ENCODE assay signal across 7 cellular contexts in the genomic region with DNA sequence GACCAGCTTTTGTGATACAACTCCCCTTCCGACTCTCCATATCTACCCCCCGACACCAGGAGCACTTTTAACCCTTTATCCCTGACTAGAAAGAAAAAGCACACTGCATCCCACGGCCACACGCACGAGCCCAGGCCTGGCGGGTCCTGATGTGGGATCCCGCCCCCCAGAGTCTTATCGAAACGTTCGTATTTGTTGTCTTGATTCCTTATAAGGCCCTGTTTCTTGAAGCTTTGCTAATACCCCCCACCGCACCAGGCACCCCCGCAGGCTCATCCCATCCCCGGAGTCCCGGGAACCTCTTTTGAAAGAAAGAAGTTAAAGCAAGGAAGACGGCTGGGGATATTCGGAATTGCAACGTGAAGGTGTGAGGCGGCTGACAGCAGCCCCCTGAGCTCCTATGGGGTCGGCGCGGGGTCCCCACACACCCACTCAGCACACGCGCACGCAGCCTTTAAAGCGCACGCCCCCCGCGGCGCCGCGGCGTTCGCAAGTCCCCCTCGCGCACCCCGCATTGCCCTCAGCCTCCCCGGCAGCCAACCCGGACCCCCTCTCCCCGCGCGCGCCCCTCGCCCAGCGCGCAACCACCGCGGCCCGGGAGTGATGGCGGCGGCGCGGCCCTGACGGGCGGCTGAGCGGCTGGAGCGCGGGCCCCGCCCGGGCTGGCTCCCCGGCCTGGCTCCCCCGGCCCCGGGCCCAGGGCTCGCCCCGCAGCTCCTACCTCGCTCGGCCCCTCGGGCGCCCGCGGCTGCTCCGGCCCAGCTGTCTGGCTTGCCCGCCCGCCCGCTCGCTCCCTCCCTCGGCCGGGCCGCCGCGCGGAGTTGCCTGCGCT. TPM values are rescaled to one million over a fixed set of nuclear protein-coding genes. Genes with fewer than 3 reads are reported as not detected.
DNase-seq lines count a peak whose midpoint lies in the region; ATAC-seq and TF ChIP-seq lines count a peak whose summit lies in the region.

No MANE protein-coding gene starts in this region.

- H3K36me3 Mint-ChIP-seq in T-helper 1 cell treated with Interleukin-12 subunit alpha and Interleukin-12 subunit beta and Interleukin-4 antibody, amounts not matched to agents 30 μg/mL and 1 μg/mL, for 36 hours (ENCODE audit: low read depth), result peaks cover 9% of the 10 kb centered on the region
- H3K36me3 Mint-ChIP-seq in MCF 10A (ENCODE audit: insufficient read depth, unreplicated experiment), result no peaks in the 10 kb centered on the region

- POLR2A ChIA-PET in MCF 10A (lab: Yijun Ruan, JAX), result interaction anchor here (0.5 to 3.2 kb wide), 22 partner anchors 8 to 1457 kb away, joined by 3 to 19 read pairs (median 4); a partner anchor contains a TSS

- H3K9me3 Mint-ChIP-seq in T-helper 1 cell treated with Interleukin-12 subunit alpha and Interleukin-12 subunit beta and Interleukin-4 antibody, amounts not matched to agents 30 μg/mL and 1 μg/mL, for 36 hours, result no peaks in the 10 kb centered on the region
- no peaks in the 10 kb centered on the region for H3K9me3 Mint-ChIP-seq in MCF 10A (ENCODE audit: unreplicated experiment)

- no peak for TF ChIP-seq CTCF in MCF 10A (IDR thresholded peaks at IDR 0.05; ENCODE audit: unreplicated experiment)

- CTCF ChIA-PET in MCF 10A (lab: Yijun Ruan, JAX), result interaction anchor here (0.7 kb wide), 2 partner anchors 108 to 184 kb away, joined by 3 to 4 read pairs; no protein-coding TSS in a partner anchor

- H3K27me3 Mint-ChIP-seq in T-helper 1 cell treated with Interleukin-12 subunit alpha and Interleukin-12 subunit beta and Interleukin-4 antibody, amounts not matched to agents 30 μg/mL and 1 μg/mL, for 36 hours (ENCODE audit: low read depth), result no peaks in the 10 kb centered on the region
- no peaks in the 10 kb centered on the region for H3K27me3 Mint-ChIP-seq in MCF 10A (ENCODE audit: insufficient read depth, unreplicated experiment)

- DNase-seq in MCF 10A (ENCODE audit: unreplicated experiment) (no peak), left lobe of liver (ENCODE audit: low spot score) (no peak), GM19240 (ENCODE audit: insufficient read length, low spot score) (no peak)
- peak; percentile 34 for DNase-seq in stimulated activated CD8-positive, alpha-beta memory T cell treated with anti-CD3 and anti-CD28 coated beads, Interleukin-12 subunit alpha, Interleukin-12 subunit beta, amount 100 ng/mL, for 4 hours (ENCODE audit: low read depth)

- peak; percentile 40 for ATAC-seq in GM18858 (IDR thresholded peaks at IDR 0.05; ENCODE audit: unreplicated experiment)
- ATAC-seq in HG03095 (IDR thresholded peaks at IDR 0.05; ENCODE audit: unreplicated experiment), result peak; percentile 31
- ATAC-seq in left lobe of liver, result peak; percentile 53

- H3K27ac Mint-ChIP-seq in T-helper 1 cell treated with Interleukin-12 subunit alpha and Interleukin-12 subunit beta and Interleukin-4 antibody, amounts not matched to agents 30 μg/mL and 1 μg/mL, for 36 hours, result peak overlapping the region; percentile 89
- H3K27ac Mint-ChIP-seq in MCF 10A (ENCODE audit: low read depth, unreplicated experiment), result peak overlapping the region; percentile 52

- peaks cover 48% of the 10 kb centered on the region for H3K4me1 Mint-ChIP-seq in T-helper 1 cell treated with Interleukin-12 subunit alpha and Interleukin-12 subunit beta and Interleukin-4 antibody, amounts not matched to agents 30 μg/mL and 1 μg/mL, for 36 hours (ENCODE audit: low read depth)
- peaks cover 37% of the 10 kb centered on the region for H3K4me1 Mint-ChIP-seq in MCF 10A (ENCODE audit: insufficient read depth, unreplicated experiment)

- no TSS peak for BruUV-seq in MCF 10A (replicated peaks; lab: Mats Ljungman, UMichigan)

- intact Hi-C loops in MCF 10A (cut with micrococcal nuclease), result no loop called here

- H3K4me3 Mint-ChIP-seq in T-helper 1 cell treated with Interleukin-12 subunit alpha and Interleukin-12 subunit beta and Interleukin-4 antibody, amounts not matched to agents 30 μg/mL and 1 μg/mL, for 36 hours, result peak overlapping the region; percentile 93
- H3K4me3 Mint-ChIP-seq in MCF 10A (ENCODE audit: unreplicated experiment), result peak overlapping the region; percentile 84

RNA-seq across cellular contexts. Expression of a gene that starts 0.4 kb away (rescaled TPM):
- total RNA-seq in MCF 10A (2022), result 29.8 and 32.6 TPM in 2 replicates
- 26.3 TPM for total RNA-seq in left lobe of liver

RNA-seq across cellular contexts. Expression of a gene that starts 12.6 kb away (rescaled TPM):
- total RNA-seq in MCF 10A (2022) (1.0 and 1.7 TPM in 2 replicates), left lobe of liver (10.2 TPM)
